Comparison of ENCODE assay signal across 1 cellular context in the genomic region with DNA sequence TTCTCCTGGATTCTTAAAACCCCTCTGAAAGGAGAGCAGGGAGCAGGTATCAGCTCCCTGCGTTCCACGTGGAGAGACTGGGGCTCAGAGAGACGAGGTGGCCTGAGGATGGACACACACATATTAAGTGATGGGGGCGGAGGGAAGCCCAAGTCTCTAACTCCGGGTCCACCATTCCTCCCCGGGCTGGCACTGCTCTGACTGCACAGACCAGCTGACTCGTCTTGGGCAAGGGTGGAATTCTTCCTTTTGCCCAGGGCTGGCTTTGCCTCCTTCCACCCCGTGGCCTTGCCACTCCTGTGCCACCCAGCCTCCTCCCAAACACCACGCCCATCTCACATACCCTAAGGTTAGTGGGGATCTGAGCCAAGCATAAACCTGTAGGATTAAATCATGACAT.
TF ChIP-seq lines count a peak whose summit lies in the region.

No MANE protein-coding gene starts in this region.

TF ChIP-seq in IMR-90, 13 proteins besides CTCF, POLR2A, EP300 and RAD21:
- TF ChIP-seq RCOR1 (IDR thresholded peaks at IDR 0.05; ENCODE audit: insufficient replicate concordance, low read length) = no peak
